ENCODE assay signal across 16 cellular contexts in genomic region chr16:54986404-54986803, GRCh38. TPM values are rescaled to one million over a fixed set of nuclear protein-coding genes. Genes with fewer than 3 reads are reported as not detected.
"Had no signal": no experiment of that assay in that cellular context is flagged by ENCODE, and none has a peak within 500 bp of the region (broad histone marks: within the 10 kb centered on the region; RNA-seq: fewer than 3 reads in every experiment).

No MANE protein-coding gene starts in this region.

- H3K27ac Mint-ChIP-seq: activated B cell treated with CpG ODN at 0.5 μM for 24 hours; activated CD4-positive, alpha-beta T cell treated with anti-CD3 and anti-CD28 coated beads, Interleukin-2, amount 10 ng/mL, durations not matched to agents 24 days and 14 days; activated naive CD4-positive, alpha-beta T cell treated with anti-CD3 and anti-CD28 coated beads for 36 hours; activated naive CD8-positive, alpha-beta T cell treated with anti-CD3 and anti-CD28 coated beads, Interleukin-2, amount 50 U/mL, for 24 hours; natural killer cell treated with Interleukin-12 subunit alpha and Interleukin-12 subunit beta and Interleukin-15 and Interleukin-18, amount 100 ng/mL, for 72 hours; stimulated activated naive CD8-positive, alpha-beta T cell treated with anti-CD3 and anti-CD28 coated beads, Interleukin-15, amount 100 ng/mL, for 72 hours had no signal

- H3K4me1 Mint-ChIP-seq: activated B cell treated with CpG ODN at 0.5 μM for 24 hours; activated CD4-positive, alpha-beta T cell treated with anti-CD3 and anti-CD28 coated beads, Interleukin-2, amount 10 ng/mL, durations not matched to agents 24 days and 14 days; activated naive CD8-positive, alpha-beta T cell treated with anti-CD3 and anti-CD28 coated beads, Interleukin-2, amount 50 U/mL, for 24 hours; stimulated activated naive CD8-positive, alpha-beta T cell treated with anti-CD3 and anti-CD28 coated beads, Interleukin-15, amount 100 ng/mL, for 72 hours had no signal

- H3K4me3 ChIP-seq: hepatocyte, psoas muscle, right lobe of liver, spleen, thyroid gland had no signal

- H3K9me3 Mint-ChIP-seq: activated B cell treated with CpG ODN at 0.5 μM for 24 hours; activated CD4-positive, alpha-beta T cell treated with anti-CD3 and anti-CD28 coated beads, Interleukin-2, amount 10 ng/mL, durations not matched to agents 24 days and 14 days; activated naive CD4-positive, alpha-beta T cell treated with anti-CD3 and anti-CD28 coated beads for 36 hours; activated naive CD8-positive, alpha-beta T cell treated with anti-CD3 and anti-CD28 coated beads, Interleukin-2, amount 50 U/mL, for 24 hours; natural killer cell treated with Interleukin-12 subunit alpha and Interleukin-12 subunit beta and Interleukin-15 and Interleukin-18, amount 100 ng/mL, for 72 hours; stimulated activated naive CD8-positive, alpha-beta T cell treated with anti-CD3 and anti-CD28 coated beads, Interleukin-15, amount 100 ng/mL, for 72 hours had no signal

- H3K36me3 ChIP-seq: right lobe of liver, spleen, thyroid gland had no signal

- H3K27ac ChIP-seq: hepatocyte, psoas muscle, right lobe of liver, spleen, thyroid gland had no signal

- H3K27me3 Mint-ChIP-seq: activated CD4-positive, alpha-beta T cell treated with anti-CD3 and anti-CD28 coated beads, Interleukin-2, amount 10 ng/mL, durations not matched to agents 24 days and 14 days; stimulated activated naive CD8-positive, alpha-beta T cell treated with anti-CD3 and anti-CD28 coated beads, Interleukin-15, amount 100 ng/mL, for 72 hours had no signal

- H3K36me3 Mint-ChIP-seq: natural killer cell treated with Interleukin-12 subunit alpha and Interleukin-12 subunit beta and Interleukin-15 and Interleukin-18, amount 100 ng/mL, for 72 hours had no signal

- H3K27me3 ChIP-seq: hepatocyte, right lobe of liver, thyroid gland had no signal

- H3K4me3 Mint-ChIP-seq: activated B cell treated with CpG ODN at 0.5 μM for 24 hours; activated CD4-positive, alpha-beta T cell treated with anti-CD3 and anti-CD28 coated beads, Interleukin-2, amount 10 ng/mL, durations not matched to agents 24 days and 14 days; activated naive CD4-positive, alpha-beta T cell treated with anti-CD3 and anti-CD28 coated beads for 36 hours; activated naive CD8-positive, alpha-beta T cell treated with anti-CD3 and anti-CD28 coated beads, Interleukin-2, amount 50 U/mL, for 24 hours; natural killer cell treated with Interleukin-12 subunit alpha and Interleukin-12 subunit beta and Interleukin-15 and Interleukin-18, amount 100 ng/mL, for 72 hours; stimulated activated naive CD8-positive, alpha-beta T cell treated with anti-CD3 and anti-CD28 coated beads, Interleukin-15, amount 100 ng/mL, for 72 hours had no signal

- DNase-seq: activated B cell treated with CpG ODN at 0.5 μM for 24 hours; activated CD4-positive, alpha-beta T cell treated with anti-CD3 and anti-CD28 coated beads, Interleukin-2, amount 10 ng/mL, durations not matched to agents 24 days and 14 days; activated naive CD4-positive, alpha-beta T cell treated with anti-CD3 and anti-CD28 coated beads for 36 hours; activated naive CD8-positive, alpha-beta T cell treated with anti-CD3 and anti-CD28 coated beads, Interleukin-2, amount 50 U/mL, for 24 hours; left ventricle myocardium superior; mesenchymal stem cell; psoas muscle; right lobe of liver; spleen; stimulated activated naive CD8-positive, alpha-beta T cell treated with anti-CD3 and anti-CD28 coated beads, Interleukin-15, amount 100 ng/mL, for 72 hours; SW 1271; thyroid gland had no signal

- H3K9me3 ChIP-seq: psoas muscle, right lobe of liver, spleen, thyroid gland had no signal

- H3K4me1 ChIP-seq: psoas muscle, right lobe of liver, spleen, thyroid gland had no signal

- ATAC-seq: activated naive CD8-positive, alpha-beta T cell treated with anti-CD3 and anti-CD28 coated beads, Interleukin-2, amount 50 U/mL, for 24 hours; esophagus mucosa; natural killer cell treated with Interleukin-12 subunit alpha and Interleukin-12 subunit beta and Interleukin-15 and Interleukin-18, amount 100 ng/mL, for 72 hours; right lobe of liver; stimulated activated naive CD8-positive, alpha-beta T cell treated with anti-CD3 and anti-CD28 coated beads, Interleukin-15, amount 100 ng/mL, for 72 hours had no signal

RNA-seq across cellular contexts. Expression of gene IRX5, which starts 55.7 kb away (rescaled TPM):
- total RNA-seq: activated B cell treated with CpG ODN at 0.5 μM for 24 hours; activated naive CD4-positive, alpha-beta T cell treated with anti-CD3 and anti-CD28 coated beads for 36 hours; natural killer cell treated with Interleukin-12 subunit alpha and Interleukin-12 subunit beta and Interleukin-15 and Interleukin-18, amount 100 ng/mL, for 72 hours; omental fat pad; right lobe of liver; spleen had no signal
- polyA plus RNA-seq: spleen had no signal
